ENCODE assay signal across 8 cellular contexts in the genomic region with DNA sequence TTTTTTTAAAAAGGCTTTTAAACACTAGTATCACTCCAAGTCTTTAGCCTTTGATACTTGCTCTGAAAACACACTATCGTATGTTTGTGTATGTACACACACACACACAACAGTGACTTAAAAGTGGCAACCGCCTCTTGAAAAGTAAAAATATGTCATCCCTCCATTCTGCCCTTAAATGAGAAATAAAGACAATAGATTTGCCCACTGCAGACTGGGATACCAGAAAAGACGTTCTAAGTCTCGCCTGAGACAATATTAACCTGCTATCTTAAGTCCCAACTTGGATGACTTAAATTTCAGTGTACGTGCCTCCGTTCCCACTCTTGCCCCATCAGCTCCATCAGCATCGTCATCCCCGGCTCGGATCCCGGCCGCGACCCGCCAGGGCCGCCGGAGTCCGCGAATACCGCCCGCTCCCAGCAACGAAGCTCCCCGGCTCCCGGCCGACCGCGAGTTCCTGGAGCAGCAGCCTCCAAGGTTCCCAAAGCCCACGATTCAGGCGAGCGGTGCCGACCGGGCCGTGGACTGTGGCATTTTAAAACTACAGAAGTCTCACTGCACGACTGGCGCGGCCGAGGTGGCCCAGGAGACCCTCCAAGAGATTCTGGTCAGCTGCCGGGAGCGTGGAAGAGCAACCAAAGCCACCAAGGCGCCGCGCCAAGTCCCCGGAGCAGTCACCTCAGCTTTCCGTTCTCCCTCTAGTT. TPM values are rescaled to one million over a fixed set of nuclear protein-coding genes. Genes with fewer than 3 reads are reported as not detected.
DNase-seq lines count a peak whose midpoint lies in the region; ATAC-seq and TF ChIP-seq lines count a peak whose summit lies in the region.

No MANE protein-coding gene starts in this region.

- peak overlapping the region; percentile 99 for H2AFZ ChIP-seq in PC-9

- peaks cover 68% of the 10 kb centered on the region for H3K79me2 ChIP-seq in PC-9 (ENCODE audit: low read depth)

- POLR2A ChIA-PET in PC-9 (lab: Charles Lee; ENCODE audit: unreplicated experiment): interaction anchor here (0.5 to 0.7 kb wide), 6 partner anchors 91 to 1969 kb away, joined by 3 to 4 read pairs (median 3); no protein-coding TSS in a partner anchor

- H3K4me1 ChIP-seq in PC-9 (replicated peaks; ENCODE audit: insufficient read depth) (peaks cover 23% of the 10 kb centered on the region), psoas muscle (peaks cover 32% of the 10 kb centered on the region)

- TSS peak; percentile 46 for BruUV-seq in PC-9 (replicated peaks; lab: Mats Ljungman, UMichigan)

- no peaks in the 10 kb centered on the region for H3K9me3 ChIP-seq in PC-9 (ENCODE audit: insufficient read depth, low read depth)
- no peaks in the 10 kb centered on the region for H3K9me3 ChIP-seq in psoas muscle

- WGBS in psoas muscle, 3 donors: 0 to 1% (median 0%) methylated on average over 42 of the region's 42 CpGs

- H3K4me2 ChIP-seq in PC-9: peak overlapping the region; percentile 94

- intact Hi-C loops in PC-9 (cut with micrococcal nuclease; ENCODE audit: unreplicated experiment) (loop anchor here (1.0 to 5.0 kb wide), 6 partner anchors 52 to 556 kb away; partner anchors contain the start of genes ANO6 and SCAF11), psoas muscle (cut with DNase I) (loop anchor here (5.0 to 10.0 kb wide), 8 partner anchors 54 to 512 kb away; partner anchors contain the start of genes ANO6 (in 1 of the 2) and SCAF11 (in 1 of the 2))

- peak overlapping the region; percentile 98 for H3K4me3 ChIP-seq in PC-9
- H3K4me3 ChIP-seq in psoas muscle: peak overlapping the region; percentile 91

- H3K36me3 ChIP-seq in PC-9 (ENCODE audit: low read depth): no peaks in the 10 kb centered on the region
- peaks cover 0 to 5% of the 10 kb centered on the region in 2 donors for H3K36me3 ChIP-seq in psoas muscle (ENCODE audit: insufficient read depth in 1 of 2, low read depth in 1 of 2)

- no peaks in the 10 kb centered on the region for H3K27me3 ChIP-seq in PC-9 (ENCODE audit: insufficient read depth, low read depth)
- no peaks in the 10 kb centered on the region for H3K27me3 ChIP-seq in psoas muscle (ENCODE audit: insufficient read depth in 3 of 3, low read length in 2 of 3)

- peaks cover 20% of the 10 kb centered on the region for H3F3A ChIP-seq in PC-9 (ENCODE audit: insufficient read depth, low read depth)

- no peaks in the 10 kb centered on the region for H4K20me1 ChIP-seq in PC-9 (ENCODE audit: insufficient read depth)

- no peaks in the 10 kb centered on the region for H3K9me2 ChIP-seq in PC-9 (ENCODE audit: insufficient read depth)

- DNase-seq in activated CD4-positive, CD25-positive, alpha-beta regulatory T cell treated with anti-CD3 and anti-CD28 coated beads, Interleukin-2, amount 50 U/mL, for 16 hours (ENCODE audit: low read depth, low spot score): peak; percentile 9
- DNase-seq in PC-9 (peak in 1 of 2 experiments; percentile 25), amniotic epithelial cell (ENCODE audit: low read depth) (peak; percentile 31), hepatic stellate cell (ENCODE audit: low spot score) (peak; percentile 48), psoas muscle (peak; percentile 71 to 81), GOT3 (lab: John Stamatoyannopoulos, UW) (no peak)

- no peak for TF ChIP-seq CTCF in PC-9 (conservative IDR thresholded peaks at IDR 0.05)
- no peak for TF ChIP-seq CTCF in psoas muscle (IDR thresholded peaks at IDR 0.05)

- H3K27ac ChIP-seq in PC-9: peak overlapping the region; percentile 91
- peak overlapping the region; percentile 97 for H3K27ac ChIP-seq in psoas muscle

- ATAC-seq in activated CD4-positive, CD25-positive, alpha-beta regulatory T cell treated with anti-CD3 and anti-CD28 coated beads, Interleukin-2, amount 50 U/mL, for 24 hours: no peak
- ATAC-seq in psoas muscle (peak in 3 of 4 donors; percentile 13 to 41 (median 17)), HG03139 (IDR thresholded peaks at IDR 0.05; ENCODE audit: unreplicated experiment) (no peak)

- CTCF ChIA-PET in PC-9 (lab: Charles Lee): interaction anchor here (0.5 to 2.2 kb wide), 5 partner anchors 37 to 183 kb away, joined by 3 to 7 read pairs (median 3); no protein-coding TSS in a partner anchor

RNA-seq across cellular contexts. Expression of gene ARID2, which starts 2.8 kb away (rescaled TPM):
- total RNA-seq in PC-9 (2021) (24.6 and 25.8 TPM in 2 replicates), psoas muscle (10 to 100 TPM; 12.5 to 17.1 (median 13.9) TPM)
- 1 to 10 TPM; 2.8 to 4.9 (median 3.3) TPM for polyA plus RNA-seq in psoas muscle

Comparison
In these comparisons a context has a peak if more than half of its experiments do, and no peak if none do; other contexts are left out.
1. ATAC-seq: peak in psoas muscle (3 of 4); none in activated CD4-positive, CD25-positive, alpha-beta regulatory T cell treated with anti-CD3 and anti-CD28 coated beads, Interleukin-2, amount 50 U/mL, for 24 hours (0 of 2) and HG03139 (single experiment).